ENCODE assay signal across 8 cellular contexts in genomic region chr4:55948726-55949479, GRCh38. TPM values are rescaled to one million over a fixed set of nuclear protein-coding genes. Genes with fewer than 3 reads are reported as not detected.
A peak's percentile ranks its signal among the peaks of the same experiment; 100 is the strongest.
DNase-seq lines count a peak whose midpoint lies in the region; ATAC-seq and TF ChIP-seq lines count a peak whose summit lies in the region.

CEP135 (plus strand) TSS chr4:55948945; CDS start chr4:55952131, 3,186 bp downstream.

- H3K4me3 ChIP-seq in heart right ventricle, result peak within 1 kb of the TSS; percentile 61 to 92 (median 80)
- H3K4me3 ChIP-seq in upper lobe of left lung, result peak within 1 kb of the TSS; percentile 63 to 81 (median 71)

- peak within 1 kb of the TSS; percentile 89 to 94 for H3K27ac Mint-ChIP-seq in T-cell

- no peaks in the 10 kb centered on the region for H3K27me3 Mint-ChIP-seq in T-cell

- H3K9me3 Mint-ChIP-seq in T-cell, result peaks cover 5 to 10% (median 9%) of the 10 kb centered on the region in 3 donors

- peak in 8 of 9 donors; percentile 95 to 99 (median 97) for TF ChIP-seq CTCF in heart right ventricle (IDR thresholded peaks at IDR 0.05)
- TF ChIP-seq CTCF in upper lobe of left lung (IDR thresholded peaks at IDR 0.05), result peak; percentile 95 to 99 (median 98)

- CTCF ChIA-PET in T-cell (lab: Charles Lee), result interaction anchor here (0.5 to 2.5 kb wide), 21 partner anchors 9 to 1029 kb away, joined by 3 to 19 read pairs (median 5); partner anchors contain the start of genes AASDH (in 1 of the 2), NOA1 (in 1 of the 2), PAICS (in 1 of the 2) and POLR2B (in 1 of the 2)

- peaks cover 51 to 57% (median 52%) of the 10 kb centered on the region in 3 donors for H3K4me1 Mint-ChIP-seq in T-cell

- H3K36me3 ChIP-seq in heart right ventricle (peaks cover 0 to 19% (median 0%) of the 10 kb centered on the region in 9 donors), upper lobe of left lung (peaks cover 0 to 7% (median 3%) of the 10 kb centered on the region in 4 donors)

- ATAC-seq in HG02884 (IDR thresholded peaks at IDR 0.05; ENCODE audit: unreplicated experiment) (peak; percentile 58), T-cell (replicated peaks in 1 of 4) (peak; percentile 71 to 83 (median 80)), heart right ventricle (peak; percentile 97 to 99 (median 98)), upper lobe of left lung (ENCODE audit: low FRiP score in 2 of 2) (peak; percentile 98)

- no peaks in the 10 kb centered on the region for H3K27me3 ChIP-seq in heart right ventricle
- H3K27me3 ChIP-seq in upper lobe of left lung, result no peaks in the 10 kb centered on the region

- H3K27ac ChIP-seq in adipose tissue (ENCODE audit: low read depth, low read length) (peak within 1 kb of the TSS; percentile 83), heart right ventricle (peak within 1 kb of the TSS; percentile 78 to 98 (median 93)), upper lobe of left lung (peak within 1 kb of the TSS; percentile 91 to 97 (median 94))

- H3K9me3 ChIP-seq in heart right ventricle (peaks cover 0 to 6% (median 0%) of the 10 kb centered on the region in 11 donors), upper lobe of left lung (no peaks in the 10 kb centered on the region)

- H3K4me1 ChIP-seq in heart right ventricle (peaks cover 0 to 40% (median 16%) of the 10 kb centered on the region in 9 donors), upper lobe of left lung (peaks cover 18 to 20% (median 19%) of the 10 kb centered on the region in 4 donors)

- TF ChIP-seq EP300 in upper lobe of left lung (IDR thresholded peaks at IDR 0.05), result peak in 1 of 4 donors; percentile 27

- peak within 1 kb of the TSS; percentile 86 to 95 (median 90) for H3K4me3 Mint-ChIP-seq in T-cell

- intact Hi-C loops in heart right ventricle (cut with DNase I) (loop anchor here (1.0 to 10.0 kb wide), 6 partner anchors 42 to 356 kb away; partner anchors contain the start of gene EXOC1 (in 1 of the 10)), posterior cingulate gyrus (cut with DNase I) (loop anchor here (1.0 to 5.0 kb wide), 3 partner anchors 97 to 352 kb away; partner anchors contain the start of gene EXOC1)

- H3K36me3 Mint-ChIP-seq in T-cell, result peaks cover 29% of the 10 kb centered on the region

- DNase-seq in NCI-H146 (lab: John Stamatoyannopoulos, UW) (peak; percentile 96), T-cell (peak; percentile 81 to 94 (median 88)), heart right ventricle (peak; percentile 94 to 96), posterior cingulate gyrus (peak; percentile 85 to 99 (median 94)), upper lobe of left lung (peak; percentile 97 to 99)

- POLR2A ChIA-PET in T-cell (lab: Charles Lee), result interaction anchor here (0.5 to 1.1 kb wide), 5 partner anchors 313 to 1976 kb away, joined by 3 to 5 read pairs (median 3); partner anchors contain the start of genes AASDH (in 1 of the 2) and NOA1 (in 1 of the 2)

- 0 to 1% (median 0%) methylated on average over 68 to 77 of the region's 77 CpGs for WGBS in adipose tissue, 3 donors
- WGBS in heart right ventricle, 2 donors, result 0 to 1% methylated on average over 75 to 77 of the region's 77 CpGs
- WGBS in upper lobe of left lung, 2 donors, result 0 to 1% methylated on average over 5 to 51 of the region's 77 CpGs

- peak; percentile 74 for TF ChIP-seq POLR2A in GM15510 (IDR thresholded peaks at IDR 0.05; ENCODE audit: borderline replicate concordance, extremely low read depth, insufficient read length)
- TF ChIP-seq POLR2A in upper lobe of left lung (IDR thresholded peaks at IDR 0.05), result peak in 2 of 4 donors; percentile 63 to 77

RNA-seq across cellular contexts. Expression of gene CEP135, which starts in this region (rescaled TPM):
- total RNA-seq in T-cell, result 10 to 100 TPM; 17.3 to 24.5 (median 21.7) TPM
- 1 to 10 TPM; 1.1 to 2.1 (median 1.9) TPM for polyA plus RNA-seq in adipose tissue
- 1 to 10 TPM; 2.1 to 4.0 (median 2.5) TPM for total RNA-seq in heart right ventricle
- polyA plus RNA-seq in heart right ventricle, result 1 to 10 TPM in 1 of 2 donors, under 1 TPM in 1; 0.90 to 2.3 TPM
- total RNA-seq in upper lobe of left lung, result 10 to 100 TPM in 2 of 6 donors, 1 to 10 TPM in 4; 4.7 to 14.1 (median 8.4) TPM

Comparison
In these comparisons a context has a peak if more than half of its experiments do, and no peak if none do; other contexts are left out.
1. Peak in every context shown above with its lines: DNase-seq, ATAC-seq, H3K4me3 ChIP-seq and H3K27ac ChIP-seq.